Comparison of ENCODE assay signal across 18 cellular contexts in the genomic region with DNA sequence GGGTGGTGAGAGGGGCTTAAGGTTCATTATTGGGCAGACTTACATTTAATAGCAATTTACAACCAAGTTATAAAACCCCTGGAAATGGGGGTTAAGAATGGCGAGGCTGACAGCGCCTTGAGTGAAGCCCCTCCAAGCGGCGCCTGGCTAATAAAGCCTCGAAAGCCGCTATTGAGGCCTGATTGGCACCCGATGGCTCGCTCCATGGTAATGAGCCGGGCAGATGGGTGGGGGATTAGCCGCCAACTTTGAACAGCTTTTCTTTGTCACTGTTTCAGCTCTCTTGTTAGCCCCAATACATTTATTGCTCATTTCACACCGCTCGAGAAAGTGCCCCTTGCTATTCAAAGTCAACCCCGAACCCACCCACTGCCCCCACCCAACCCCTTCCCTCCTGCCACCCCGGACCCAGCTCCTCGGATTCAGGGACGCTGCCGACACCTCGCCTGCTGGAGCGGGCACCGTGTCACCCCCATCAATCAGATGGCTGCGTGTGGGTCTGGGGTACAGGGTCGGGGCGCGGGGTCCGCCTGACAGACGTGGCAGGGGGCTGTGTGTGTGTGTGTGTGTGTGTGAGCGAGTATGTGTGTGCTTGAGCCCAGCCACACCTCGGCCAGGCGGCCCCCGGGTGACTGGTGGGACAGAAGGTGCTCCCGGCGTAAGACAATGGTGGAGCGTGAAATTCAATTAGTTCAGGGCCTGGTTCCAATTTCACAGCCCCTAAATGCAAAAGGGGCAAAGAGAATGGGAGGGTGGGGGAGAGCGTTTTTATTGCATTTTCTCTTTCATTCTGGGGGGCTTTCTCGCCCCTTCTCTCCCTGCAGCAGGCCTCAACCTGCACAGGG. TPM values are rescaled to one million over a fixed set of nuclear protein-coding genes. Genes with fewer than 3 reads are reported as not detected.
"Had no signal": no experiment of that assay in that cellular context is flagged by ENCODE, and none has a peak within 500 bp of the region (broad histone marks: within the 10 kb centered on the region; RNA-seq: fewer than 3 reads in every experiment).

No MANE protein-coding gene starts in this region.

- H3K27ac Mint-ChIP-seq: activated T-helper 17 cell treated with anti-CD3 and anti-CD28 coated beads, Interleukin-2, amount 50 U/mL, for 72 hours; naive thymus-derived CD8-positive, alpha-beta T cell had no signal

- H3K4me1 Mint-ChIP-seq: activated T-helper 17 cell treated with anti-CD3 and anti-CD28 coated beads, Interleukin-2, amount 50 U/mL, for 72 hours had no signal

- H3K4me3 Mint-ChIP-seq: activated T-helper 17 cell treated with anti-CD3 and anti-CD28 coated beads, Interleukin-2, amount 50 U/mL, for 72 hours; naive thymus-derived CD8-positive, alpha-beta T cell had no signal

- ATAC-seq: activated T-helper 17 cell treated with anti-CD3 and anti-CD28 coated beads, Interleukin-2, amount 50 U/mL, for 72 hours; mucosa of descending colon; naive thymus-derived CD8-positive, alpha-beta T cell had no signal

- H3K9me3 Mint-ChIP-seq: activated T-helper 17 cell treated with anti-CD3 and anti-CD28 coated beads, Interleukin-2, amount 50 U/mL, for 72 hours; naive thymus-derived CD8-positive, alpha-beta T cell had no signal

- H3K27ac ChIP-seq: adrenal gland, left ventricle myocardium inferior, right atrium auricular region, skin epidermis, tibial nerve had no signal

- H3K36me3 Mint-ChIP-seq: naive thymus-derived CD8-positive, alpha-beta T cell had no signal

- DNase-seq: activated CD4-positive, alpha-beta T cell treated with anti-CD3 and anti-CD28 coated beads for 1 hour; activated CD4-positive, alpha-beta T cell treated with anti-CD3 and anti-CD28 coated beads, Interleukin-2, amount 50 U/mL, for 4 hours; activated naive CD4-positive, alpha-beta T cell treated with anti-CD3 and anti-CD28 coated beads, Interleukin-2, amount 50 U/mL, for 16 hours; adrenal gland; caudate nucleus; effector CD4-positive, alpha-beta T cell; foreskin fibroblast; left ventricle myocardium inferior; mucosa of descending colon; naive thymus-derived CD8-positive, alpha-beta T cell; occipital lobe; stimulated activated CD4-positive, alpha-beta T cell treated with anti-CD3 and anti-CD28 coated beads, Interleukin-4, amount 100 ng/mL, for 24 hours; stimulated activated naive CD4-positive, alpha-beta T cell had no signal

- H3K36me3 ChIP-seq: adrenal gland, right atrium auricular region had no signal

- FAIRE-seq: colon had no signal

- H3K4me1 ChIP-seq: adrenal gland, left ventricle myocardium inferior, right atrium auricular region, tibial nerve had no signal

- H3K9me3 ChIP-seq: adrenal gland, left ventricle myocardium inferior, mucosa of descending colon, right atrium auricular region, tibial nerve had no signal

- H3K4me3 ChIP-seq: adrenal gland, left ventricle myocardium inferior, mucosa of descending colon, right atrium auricular region, skin epidermis, tibial nerve had no signal

- H3K27me3 ChIP-seq: adrenal gland, right atrium auricular region had no signal

RNA-seq across cellular contexts. Expression of a gene that starts 34.2 kb away (rescaled TPM):
- total RNA-seq: naive thymus-derived CD8-positive, alpha-beta T cell had no signal
- polyA plus RNA-seq: naive thymus-derived CD8-positive, alpha-beta T cell had no signal
